In the genomic region with DNA sequence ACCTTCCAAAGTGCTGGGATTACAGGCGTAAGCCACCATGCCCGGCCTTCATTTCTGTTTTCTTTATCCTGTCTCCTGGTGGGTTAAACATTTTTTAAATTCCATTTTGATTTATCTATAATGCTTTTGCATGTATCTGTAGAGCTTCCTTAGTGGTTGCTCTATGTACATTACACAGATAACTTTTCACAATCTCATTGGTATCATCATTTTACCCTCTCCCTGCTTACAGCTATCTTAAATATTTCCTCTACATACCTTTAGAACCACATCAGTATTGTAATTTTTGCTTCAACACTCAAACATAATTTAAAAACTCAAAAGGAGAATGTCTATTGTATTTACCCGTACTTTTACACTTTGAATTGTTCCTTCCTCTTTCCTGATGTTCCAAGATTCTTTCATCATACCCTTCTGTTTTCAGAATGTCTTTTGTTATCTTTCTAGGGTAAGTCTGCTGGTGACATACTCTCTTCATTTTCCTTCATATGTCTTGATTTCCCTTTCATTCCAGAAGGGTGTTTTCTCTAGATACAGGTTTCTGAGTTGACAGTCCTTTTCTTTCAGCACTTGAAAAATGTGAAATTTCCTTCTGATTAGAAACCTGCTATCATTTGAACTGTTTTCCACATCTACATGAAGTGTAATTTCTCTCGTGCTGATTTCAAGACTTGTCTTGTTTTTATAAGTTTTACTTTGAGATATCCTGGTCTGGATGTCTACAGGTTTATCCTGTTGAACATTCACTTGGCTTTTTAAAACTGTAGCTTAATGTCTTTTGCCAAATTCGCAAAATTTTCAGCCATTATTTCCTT, we compare ENCODE assay signal across 11 cellular contexts. TPM values are rescaled to one million over a fixed set of nuclear protein-coding genes. Genes with fewer than 3 reads are reported as not detected.
DNase-seq lines count a peak whose midpoint lies in the region; ATAC-seq, FAIRE-seq and TF ChIP-seq lines count a peak whose summit lies in the region.
"Had no signal": no experiment of that assay in that cellular context is flagged by ENCODE, and none has a peak within 500 bp of the region (broad histone marks: within the 10 kb centered on the region; RNA-seq: fewer than 3 reads in every experiment).

No MANE protein-coding gene starts in this region.

- no peaks in the 10 kb centered on the region for H3K9me1 ChIP-seq in endothelial cell of umbilical vein (replicated peaks; ENCODE audit: control insufficient read depth, extremely low read depth, insufficient read depth, low read length)

- H3K9ac ChIP-seq in endothelial cell of umbilical vein (replicated peaks; ENCODE audit: extremely low read depth, insufficient read depth, low read length) = peak overlapping the region; percentile 2

- H3K9me3 Mint-ChIP-seq in activated CD4-positive, alpha-beta memory T cell treated with anti-CD3 and anti-CD28 coated beads for 36 hours = no peaks in the 10 kb centered on the region
- no peaks in the 10 kb centered on the region for H3K9me3 Mint-ChIP-seq in activated CD4-positive, alpha-beta memory T cell treated with anti-CD3 and anti-CD28 coated beads, Interleukin-2, amount 10 ng/mL, durations not matched to agents 7 days and 5 days

- no peak for DNase-seq in activated CD4-positive, alpha-beta memory T cell treated with anti-CD3 and anti-CD28 coated beads for 36 hours
- no peak for DNase-seq in activated CD4-positive, alpha-beta memory T cell treated with anti-CD3 and anti-CD28 coated beads, Interleukin-2, amount 10 ng/mL, durations not matched to agents 7 days and 5 days
- DNase-seq in OCI-M1 (lab: John Stamatoyannopoulos, UW) (peak; percentile 67), endothelial cell of umbilical vein (ENCODE audit: low read depth, low spot score) (peak; percentile 55), psoas muscle (no peak), G401 (ENCODE audit: low spot score) (no peak), NAMALWA (ENCODE audit: low spot score) (no peak)
- DNase-seq: activated CD4-positive, alpha-beta T cell treated with anti-CD3 and anti-CD28 coated beads for 1 hour; RPMI8226 had no signal

- BruUV-seq in endothelial cell of umbilical vein (replicated peaks; lab: Mats Ljungman, UMichigan) = no TSS peak

- peaks cover 26% of the 10 kb centered on the region for H4K20me1 ChIP-seq in endothelial cell of umbilical vein (replicated peaks; ENCODE audit: control insufficient read depth, extremely low read depth, insufficient read depth, low read length)

- H2AFZ ChIP-seq in endothelial cell of umbilical vein (ENCODE audit: low read depth, low read length) = no peak overlapping the region

- intact Hi-C loops in activated CD4-positive, alpha-beta memory T cell treated with anti-CD3 and anti-CD28 coated beads for 36 hours (cut with micrococcal nuclease) = no loop called here
- intact Hi-C loops in endothelial cell of umbilical vein (cut with micrococcal nuclease) (no loop called here), psoas muscle (cut with DNase I) (no loop called here)

- CTCF ChIA-PET in activated CD4-positive, alpha-beta memory T cell treated with anti-CD3 and anti-CD28 coated beads for 36 hours (lab: Charles Lee) = interaction anchor here (1.6 kb wide), 1 partner anchor 21 kb away, joined by 5 read pairs; no protein-coding TSS in a partner anchor
- CTCF ChIA-PET in activated CD4-positive, alpha-beta memory T cell treated with anti-CD3 and anti-CD28 coated beads, Interleukin-2, amount 10 ng/mL, durations not matched to agents 7 days and 5 days (lab: Charles Lee) = interaction anchor here (0.8 kb wide), 1 partner anchor 35 kb away, joined by 4 read pairs; no protein-coding TSS in a partner anchor
- CTCF ChIA-PET in endothelial cell of umbilical vein (lab: Charles Lee) = interaction anchor here (0.7 to 1.4 kb wide), 8 partner anchors 8 to 108 kb away, joined by 3 to 4 read pairs (median 3); no protein-coding TSS in a partner anchor

- no peak overlapping the region for H3K4me3 Mint-ChIP-seq in activated CD4-positive, alpha-beta memory T cell treated with anti-CD3 and anti-CD28 coated beads for 36 hours
- H3K4me3 Mint-ChIP-seq in activated CD4-positive, alpha-beta memory T cell treated with anti-CD3 and anti-CD28 coated beads, Interleukin-2, amount 10 ng/mL, durations not matched to agents 7 days and 5 days = no peak overlapping the region

- H3K27ac Mint-ChIP-seq in activated CD4-positive, alpha-beta memory T cell treated with anti-CD3 and anti-CD28 coated beads for 36 hours = peak overlapping the region; percentile 34
- H3K27ac Mint-ChIP-seq in activated CD4-positive, alpha-beta memory T cell treated with anti-CD3 and anti-CD28 coated beads, Interleukin-2, amount 10 ng/mL, durations not matched to agents 7 days and 5 days = no peak overlapping the region

- TF ChIP-seq CTCF in endothelial cell of umbilical vein (IDR thresholded peaks at IDR 0.05; ENCODE audit: extremely low read depth in 1 of 2, insufficient read depth in 1 of 2, low read depth in 1 of 2, low read length in 2 of 2) = no peak
- TF ChIP-seq CTCF in psoas muscle (IDR thresholded peaks at IDR 0.05) = no peak

- POLR2A ChIA-PET in activated CD4-positive, alpha-beta memory T cell treated with anti-CD3 and anti-CD28 coated beads for 36 hours (lab: Charles Lee) = no interaction called here
- POLR2A ChIA-PET in activated CD4-positive, alpha-beta memory T cell treated with anti-CD3 and anti-CD28 coated beads, Interleukin-2, amount 10 ng/mL, durations not matched to agents 7 days and 5 days (lab: Charles Lee) = no interaction called here
- POLR2A ChIA-PET in endothelial cell of umbilical vein (lab: Charles Lee) = no interaction called here

- dilution Hi-C loops in endothelial cell of umbilical vein (cut with MboI; ENCODE audit: extremely low pct_ligation_motif_present, low sequenced_read_pairs) = no loop called here

- peaks cover 98% of the 10 kb centered on the region for H3K79me2 ChIP-seq in endothelial cell of umbilical vein (ENCODE audit: control insufficient read depth, insufficient read depth, low read length)

- no peaks in the 10 kb centered on the region for H3K27me3 ChIP-seq in endothelial cell of umbilical vein (ENCODE audit: control insufficient read depth in 2 of 2, insufficient read depth in 2 of 2, low read length in 2 of 2)
- H3K27me3 ChIP-seq in psoas muscle (ENCODE audit: insufficient read depth in 3 of 3, low read length in 2 of 3) = no peaks in the 10 kb centered on the region
- H3K27me3 ChIP-seq: esophagus muscularis mucosa had no signal

- no peak for FAIRE-seq in endothelial cell of umbilical vein (lab: Jason Lieb, UNC)

- no peaks in the 10 kb centered on the region for H3K27me3 Mint-ChIP-seq in activated CD4-positive, alpha-beta memory T cell treated with anti-CD3 and anti-CD28 coated beads for 36 hours
- no peaks in the 10 kb centered on the region for H3K27me3 Mint-ChIP-seq in activated CD4-positive, alpha-beta memory T cell treated with anti-CD3 and anti-CD28 coated beads, Interleukin-2, amount 10 ng/mL, durations not matched to agents 7 days and 5 days

- H3K36me3 ChIP-seq in endothelial cell of umbilical vein (ENCODE audit: control insufficient read depth in 2 of 2, extremely low read depth in 1 of 2, insufficient read depth in 2 of 2, low read length in 2 of 2) = no peaks in the 10 kb centered on the region
- no peaks in the 10 kb centered on the region for H3K36me3 ChIP-seq in psoas muscle (ENCODE audit: insufficient read depth in 1 of 2, low read depth in 1 of 2)
- H3K36me3 ChIP-seq: esophagus muscularis mucosa had no signal

- peak overlapping the region; percentile 63 for H3K4me2 ChIP-seq in endothelial cell of umbilical vein (ENCODE audit: insufficient read depth, low read length)

- H3K4me3 ChIP-seq in endothelial cell of umbilical vein (replicated peaks in 1 of 3; ENCODE audit: insufficient read depth in 1 of 3, low read depth in 1 of 3, low read length in 3 of 3) (no peak overlapping the region), psoas muscle (peak overlapping the region; percentile 13)
- H3K4me3 ChIP-seq: esophagus muscularis mucosa had no signal

- no peak for TF ChIP-seq POLR2A in endothelial cell of umbilical vein (IDR thresholded peaks at IDR 0.05; ENCODE audit: low read depth, low read length)

- ATAC-seq in psoas muscle (no peak), GM21360 (IDR thresholded peaks at IDR 0.05; ENCODE audit: unreplicated experiment) (no peak)

- peaks cover 14% of the 10 kb centered on the region for H3K4me1 ChIP-seq in endothelial cell of umbilical vein (ENCODE audit: control insufficient read depth, extremely low read depth, insufficient read depth, low read length)
- peaks cover 65% of the 10 kb centered on the region for H3K4me1 ChIP-seq in psoas muscle

- no peaks in the 10 kb centered on the region for H3K9me3 ChIP-seq in endothelial cell of umbilical vein (replicated peaks; ENCODE audit: control insufficient read depth, insufficient read depth, low read length)
- H3K9me3 ChIP-seq in psoas muscle = no peaks in the 10 kb centered on the region
- H3K9me3 ChIP-seq: esophagus muscularis mucosa had no signal

- in situ Hi-C loops in G401 (cut with HindIII; ENCODE audit: low sequenced_read_pairs) = no loop called here

- peak overlapping the region; percentile 3 for H3K27ac ChIP-seq in endothelial cell of umbilical vein (ENCODE audit: insufficient read depth, low read depth, low read length)
- peak overlapping the region; percentile 58 for H3K27ac ChIP-seq in psoas muscle

- H3K4me1 Mint-ChIP-seq in activated CD4-positive, alpha-beta memory T cell treated with anti-CD3 and anti-CD28 coated beads for 36 hours (ENCODE audit: low read depth) = peaks cover 83% of the 10 kb centered on the region
- peaks cover 25% of the 10 kb centered on the region for H3K4me1 Mint-ChIP-seq in activated CD4-positive, alpha-beta memory T cell treated with anti-CD3 and anti-CD28 coated beads, Interleukin-2, amount 10 ng/mL, durations not matched to agents 7 days and 5 days

- 72 to 76% (median 75%) methylated on average over 5 of the region's 5 CpGs for WGBS in psoas muscle, 3 donors

- H3K36me3 Mint-ChIP-seq in activated CD4-positive, alpha-beta memory T cell treated with anti-CD3 and anti-CD28 coated beads for 36 hours = no peaks in the 10 kb centered on the region
- H3K36me3 Mint-ChIP-seq in activated CD4-positive, alpha-beta memory T cell treated with anti-CD3 and anti-CD28 coated beads, Interleukin-2, amount 10 ng/mL, durations not matched to agents 7 days and 5 days (ENCODE audit: low read depth) = no peaks in the 10 kb centered on the region

RNA-seq across cellular contexts. Expression of gene PPP3R1, which starts 21.9 kb away (rescaled TPM):
- total RNA-seq in activated CD4-positive, alpha-beta memory T cell treated with anti-CD3 and anti-CD28 coated beads for 36 hours = 10 to 100 TPM; 76.2 to 76.6 TPM
- 10 to 100 TPM; 80.0 to 92.9 TPM for total RNA-seq in activated CD4-positive, alpha-beta memory T cell treated with anti-CD3 and anti-CD28 coated beads, Interleukin-2, amount 10 ng/mL, durations not matched to agents 7 days and 5 days
- total RNA-seq in endothelial cell of umbilical vein (61.9 and 62.2 TPM in 2 replicates), psoas muscle (10 to 100 TPM; 45.7 to 69.4 (median 52.5) TPM)
- polyA plus RNA-seq in endothelial cell of umbilical vein (5.1 and 8.4 TPM in 2 replicates), psoas muscle (10 to 100 TPM; 19.2 to 45.6 (median 26.0) TPM)
- 12.7 and 13.0 TPM in 2 replicates for polyA plus RNA-seq in endothelial cell of umbilical vein (2011; cell fraction: cytosol; rRNA removed)
- polyA plus RNA-seq in endothelial cell of umbilical vein (2011; cell fraction: nucleus; rRNA removed) = 9.2 and 11.3 TPM in 2 replicates
- 55.7 and 63.8 TPM in 2 replicates for polyA plus RNA-seq in endothelial cell of umbilical vein (2012)
- polyA minus RNA-seq in endothelial cell of umbilical vein = 11.1 and 12.8 TPM in 2 replicates
- 21.4 TPM for polyA minus RNA-seq in endothelial cell of umbilical vein (2011; cell fraction: cytosol; rRNA and poly(A)+ RNA removed)
- polyA minus RNA-seq in endothelial cell of umbilical vein (2011; cell fraction: nucleus; rRNA and poly(A)+ RNA removed) = 13.6 and 17.0 TPM in 2 replicates
- total RNA-seq in G401 (2014; rRNA removed; shearing (Covaris generic)) = 36.6 and 41.7 TPM in 2 replicates

Comparison
In these comparisons a context has a peak if more than half of its experiments do, and no peak if none do; other contexts are left out.
1. DNase-seq: peak in OCI-M1 (single experiment) and endothelial cell of umbilical vein (single experiment); none in activated CD4-positive, alpha-beta memory T cell treated with anti-CD3 and anti-CD28 coated beads for 36 hours (single experiment), activated CD4-positive, alpha-beta memory T cell treated with anti-CD3 and anti-CD28 coated beads, Interleukin-2, amount 10 ng/mL, durations not matched to agents 7 days and 5 days (single experiment), psoas muscle (0 of 2), G401 (single experiment) and NAMALWA (single experiment).